8 cellular contexts compared by ENCODE assay signal in genomic region chr9:63346310-63347048, GRCh38.
DNase-seq lines count a peak whose midpoint lies in the region; ATAC-seq and TF ChIP-seq lines count a peak whose summit lies in the region.
"Not testable (repeated sequence)": the region's sequence is repeated elsewhere in the genome, so short reads cannot be mapped to it uniquely, and the experiment has no call there.

No MANE protein-coding gene starts in this region.

- not testable (repeated sequence) for H3K36me3 ChIP-seq in lower lobe of right lung, upper lobe of left lung

- CTCF ChIA-PET in activated CD4-positive, alpha-beta memory T cell treated with anti-CD3 and anti-CD28 coated beads, Interleukin-2, amount 10 ng/mL, durations not matched to agents 7 days and 5 days (lab: Charles Lee) = not testable (repeated sequence)

- H3K9me3 ChIP-seq in lower lobe of right lung, upper lobe of left lung: not testable (repeated sequence)

- intact Hi-C loops in lower lobe of right lung (cut with DNase I) = not testable (repeated sequence)

- DNase-seq in ELR (ENCODE audit: low read depth) (peak; percentile 95), NCI-H460 (ENCODE audit: extremely low read depth, low read depth) (peak; percentile 79), brain pericyte (ENCODE audit: low read depth, low spot score) (peak; percentile 57), foreskin keratinocyte (peak; percentile 73 to 86), lower lobe of right lung (peak; percentile 55), pulmonary artery endothelial cell (ENCODE audit: low read depth, low spot score) (peak; percentile 95), upper lobe of left lung (peak in 1 of 2 donors; percentile 53)
- DNase-seq in activated CD4-positive, alpha-beta memory T cell treated with anti-CD3 and anti-CD28 coated beads, Interleukin-2, amount 10 ng/mL, durations not matched to agents 7 days and 5 days = peak; percentile 42

- not testable (repeated sequence) for ATAC-seq in foreskin keratinocyte; lower lobe of right lung; upper lobe of left lung (ENCODE audit: low FRiP score in 2 of 2)

- peak overlapping the region; percentile 18 for H3K4me3 Mint-ChIP-seq in activated CD4-positive, alpha-beta memory T cell treated with anti-CD3 and anti-CD28 coated beads, Interleukin-2, amount 10 ng/mL, durations not matched to agents 7 days and 5 days

- not testable (repeated sequence) for TF ChIP-seq CTCF in foreskin keratinocyte (conservative IDR thresholded peaks at IDR 0.05); lower lobe of right lung (IDR thresholded peaks at IDR 0.05); upper lobe of left lung (IDR thresholded peaks at IDR 0.05)

- not testable (repeated sequence) for TF ChIP-seq POLR2A in upper lobe of left lung (IDR thresholded peaks at IDR 0.05)

- not testable (repeated sequence) for H3K9me3 Mint-ChIP-seq in activated CD4-positive, alpha-beta memory T cell treated with anti-CD3 and anti-CD28 coated beads, Interleukin-2, amount 10 ng/mL, durations not matched to agents 7 days and 5 days

- not testable (repeated sequence) for H3K27me3 Mint-ChIP-seq in activated CD4-positive, alpha-beta memory T cell treated with anti-CD3 and anti-CD28 coated beads, Interleukin-2, amount 10 ng/mL, durations not matched to agents 7 days and 5 days

- WGBS in upper lobe of left lung, 2 donors = 23% methylated on average over 6 of the region's 14 CpGs

- peak overlapping the region; percentile 84 for H3K27ac Mint-ChIP-seq in activated CD4-positive, alpha-beta memory T cell treated with anti-CD3 and anti-CD28 coated beads, Interleukin-2, amount 10 ng/mL, durations not matched to agents 7 days and 5 days

- not testable (repeated sequence) for H3K4me1 ChIP-seq in foreskin keratinocyte, lower lobe of right lung, upper lobe of left lung

- POLR2A ChIA-PET in activated CD4-positive, alpha-beta memory T cell treated with anti-CD3 and anti-CD28 coated beads, Interleukin-2, amount 10 ng/mL, durations not matched to agents 7 days and 5 days (lab: Charles Lee) = not testable (repeated sequence)

- TF ChIP-seq EP300 in upper lobe of left lung (IDR thresholded peaks at IDR 0.05) = peak in 3 of 4 donors; percentile 46 to 73 (median 47)

- H3K27me3 ChIP-seq in foreskin keratinocyte; lower lobe of right lung (ENCODE audit: low read depth); upper lobe of left lung: not testable (repeated sequence)

- peaks cover 24% of the 10 kb centered on the region for H3K4me1 Mint-ChIP-seq in activated CD4-positive, alpha-beta memory T cell treated with anti-CD3 and anti-CD28 coated beads, Interleukin-2, amount 10 ng/mL, durations not matched to agents 7 days and 5 days

- H3K27ac ChIP-seq in foreskin keratinocyte = not testable (repeated sequence)
- peak overlapping the region; percentile 73 for H3K27ac ChIP-seq in lower lobe of right lung
- peak overlapping the region; percentile 64 to 71 (median 69) for H3K27ac ChIP-seq in upper lobe of left lung

- not testable (repeated sequence) for H3K4me3 ChIP-seq in lower lobe of right lung, upper lobe of left lung

- not testable (repeated sequence) for H3K36me3 Mint-ChIP-seq in activated CD4-positive, alpha-beta memory T cell treated with anti-CD3 and anti-CD28 coated beads, Interleukin-2, amount 10 ng/mL, durations not matched to agents 7 days and 5 days (ENCODE audit: low read depth)
